21 cellular contexts compared by ENCODE assay signal in genomic region chr2:166984797-166985196, GRCh38.
"Had no signal": no experiment of that assay in that cellular context is flagged by ENCODE, and none has a peak within 500 bp of the region (broad histone marks: within the 10 kb centered on the region; RNA-seq: fewer than 3 reads in every experiment).

No MANE protein-coding gene starts in this region.

- H3K4me3 ChIP-seq: coronary artery, prostate gland, right lobe of liver, testis, transverse colon had no signal

- H3K4me1 ChIP-seq: parathyroid adenoma, prostate gland, right lobe of liver, testis, transverse colon had no signal

- FAIRE-seq: endothelial cell of umbilical vein, islet of Langerhans had no signal

- H3K27me3 ChIP-seq: right lobe of liver, testis, transverse colon had no signal

- DNase-seq: effector CD4-positive, alpha-beta T cell; endodermal cell; head of caudate nucleus; hippocampal formation; kidney glomerular epithelial cell; mesendoderm; naive thymus-derived CD4-positive, alpha-beta T cell; nephron progenitor cell; retina; right lobe of liver; stimulated activated CD4-positive, alpha-beta T cell treated with anti-CD3 and anti-CD28 coated beads, Interleukin-1b, Interleukin-23, amount 100 ng/mL, for 48 hours; stimulated activated CD4-positive, alpha-beta T cell treated with anti-CD3 and anti-CD28 coated beads, Interleukin-4, amount 100 ng/mL, for 24 hours; stimulated activated naive CD8-positive, alpha-beta T cell treated with anti-CD3 and anti-CD28 coated beads, Interleukin-15, amount 100 ng/mL, for 72 hours; testis; transverse colon had no signal

- H3K27ac ChIP-seq: coronary artery, parathyroid adenoma, prostate gland, right lobe of liver, testis, transverse colon had no signal

- H2AFZ ChIP-seq: parathyroid adenoma had no signal

- H3K9ac ChIP-seq: parathyroid adenoma had no signal

- ATAC-seq: naive thymus-derived CD4-positive, alpha-beta T cell; right lobe of liver; stimulated activated memory B cell treated with anti-CD40 and anti-IgM and Interleukin-4, amounts not matched to agents 10 μg/mL and 1 μg/mL and 100 μg/mL, for 72 hours; stimulated activated naive CD8-positive, alpha-beta T cell treated with anti-CD3 and anti-CD28 coated beads, Interleukin-15, amount 100 ng/mL, for 72 hours had no signal

- H3K79me2 ChIP-seq: parathyroid adenoma had no signal

- H3K9me3 ChIP-seq: prostate gland, testis had no signal

- H3K36me3 ChIP-seq: prostate gland, right lobe of liver, transverse colon had no signal
